3 cellular contexts compared by ENCODE assay signal in genomic region chr2:183339311-183339710, GRCh38.
TF ChIP-seq lines count a peak whose summit lies in the region.

No MANE protein-coding gene starts in this region.

TF ChIP-seq in HepG2, 621 proteins besides CTCF, POLR2A, EP300 and RAD21:
- TF ChIP-seq, protein P1, sequence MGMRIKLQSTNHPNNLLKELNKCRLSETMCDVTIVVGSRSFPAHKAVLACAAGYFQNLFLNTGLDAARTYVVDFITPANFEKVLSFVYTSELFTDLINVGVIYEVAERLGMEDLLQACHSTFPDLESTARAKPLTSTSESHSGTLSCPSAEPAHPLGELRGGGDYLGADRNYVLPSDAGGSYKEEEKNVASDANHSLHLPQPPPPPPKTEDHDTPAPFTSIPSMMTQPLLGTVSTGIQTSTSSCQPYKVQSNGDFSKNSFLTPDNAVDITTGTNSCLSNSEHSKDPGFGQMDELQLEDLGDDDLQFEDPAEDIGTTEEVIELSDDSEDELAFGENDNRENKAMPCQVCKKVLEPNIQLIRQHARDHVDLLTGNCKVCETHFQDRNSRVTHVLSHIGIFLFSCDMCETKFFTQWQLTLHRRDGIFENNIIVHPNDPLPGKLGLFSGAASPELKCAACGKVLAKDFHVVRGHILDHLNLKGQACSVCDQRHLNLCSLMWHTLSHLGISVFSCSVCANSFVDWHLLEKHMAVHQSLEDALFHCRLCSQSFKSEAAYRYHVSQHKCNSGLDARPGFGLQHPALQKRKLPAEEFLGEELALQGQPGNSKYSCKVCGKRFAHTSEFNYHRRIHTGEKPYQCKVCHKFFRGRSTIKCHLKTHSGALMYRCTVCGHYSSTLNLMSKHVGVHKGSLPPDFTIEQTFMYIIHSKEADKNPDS (CRISPR knock-in tag; IDR thresholded peaks at IDR 0.05) = no peak
- TF ChIP-seq ATRX (CRISPR knock-in tag; IDR thresholded peaks at IDR 0.05; ENCODE audit: borderline replicate concordance) = no peak
- TF ChIP-seq, protein P2, sequence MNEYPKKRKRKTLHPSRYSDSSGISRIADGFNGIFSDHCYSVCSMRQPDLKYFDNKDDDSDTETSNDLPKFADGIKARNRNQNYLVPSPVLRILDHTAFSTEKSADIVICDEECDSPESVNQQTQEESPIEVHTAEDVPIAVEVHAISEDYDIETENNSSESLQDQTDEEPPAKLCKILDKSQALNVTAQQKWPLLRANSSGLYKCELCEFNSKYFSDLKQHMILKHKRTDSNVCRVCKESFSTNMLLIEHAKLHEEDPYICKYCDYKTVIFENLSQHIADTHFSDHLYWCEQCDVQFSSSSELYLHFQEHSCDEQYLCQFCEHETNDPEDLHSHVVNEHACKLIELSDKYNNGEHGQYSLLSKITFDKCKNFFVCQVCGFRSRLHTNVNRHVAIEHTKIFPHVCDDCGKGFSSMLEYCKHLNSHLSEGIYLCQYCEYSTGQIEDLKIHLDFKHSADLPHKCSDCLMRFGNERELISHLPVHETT (CRISPR knock-in tag; conservative IDR thresholded peaks at IDR 0.05) = no peak
- peak; percentile 53; the same call in 1 of the 2 replicates for TF ChIP-seq CEBPB (IDR thresholded peaks at IDR 0.05; ENCODE audit: borderline replicate concordance, low read depth, low read length)
- no peak for TF ChIP-seq NBN (conservative IDR thresholded peaks at IDR 0.05)
TF ChIP-seq in HepG2: peak in this region for 1.

TF ChIP-seq in IMR-90, 13 proteins besides CTCF, POLR2A, EP300 and RAD21:
- no peak for TF ChIP-seq MXI1 (IDR thresholded peaks at IDR 0.05; ENCODE audit: borderline replicate concordance, low read depth, low read length)
- peak; percentile 25; the same call in 1 of the 2 replicates for TF ChIP-seq CEBPB (IDR thresholded peaks at IDR 0.05; ENCODE audit: low read depth, low read length)
TF ChIP-seq in IMR-90: peak in this region for 1.

TF ChIP-seq in K562, 482 proteins besides CTCF, POLR2A, EP300 and RAD21:
- TF ChIP-seq CBX8 (IDR thresholded peaks at IDR 0.05; ENCODE audit: borderline replicate concordance, extremely low read depth, low read depth, low read length, poor library complexity, severe bottlenecking) (no peak), CREB5 (CRISPR knock-in tag; IDR thresholded peaks at IDR 0.05) (no peak), FOSL1 (tag; conservative IDR thresholded peaks at IDR 0.05) (no peak), CEBPB (tag; IDR thresholded peaks at IDR 0.05) (peak; percentile 27; the same call in 1 of the 2 replicates), C11orf30 (IDR thresholded peaks at IDR 0.05; ENCODE audit: low read depth) (no peak), IFI16 (CRISPR knock-in tag; IDR thresholded peaks at IDR 0.05) (no peak), CEBPG (CRISPR knock-in tag; IDR thresholded peaks at IDR 0.05) (no peak), CEBPG (tag; conservative IDR thresholded peaks at IDR 0.05 in 1 of 2, IDR thresholded peaks at IDR 0.05 in 1 of 2) (peak in 1 of 2 experiments; percentile 57; a peak in 2 of 4 replicates), SREBF1 (IDR thresholded peaks at IDR 0.05; ENCODE audit: borderline replicate concordance, low read depth, low read length) (no peak)
